ENCODE assay signal across 24 cellular contexts in genomic region chr15:60473135-60473534, GRCh38.
"Had no signal": no experiment of that assay in that cellular context is flagged by ENCODE, and none has a peak within 500 bp of the region (broad histone marks: within the 10 kb centered on the region; RNA-seq: fewer than 3 reads in every experiment).

No MANE protein-coding gene starts in this region.

- DNase-seq: dorsolateral prefrontal cortex; effector CD8-positive, alpha-beta T cell; foreskin melanocyte; heart left ventricle; hypothalamus; kidney glomerular epithelial cell; mammary epithelial cell; mucosa of descending colon; naive thymus-derived CD8-positive, alpha-beta T cell; ovary; spleen; stimulated activated CD4-positive, alpha-beta T cell treated with anti-CD3 and anti-CD28 coated beads, Interleukin-15, amount 100 ng/mL, for 24 hours; stimulated activated CD4-positive, alpha-beta T cell treated with anti-CD3 and anti-CD28 coated beads, Interleukin-1b, Interleukin-23, amount 100 ng/mL, for 48 hours; stimulated activated CD4-positive, alpha-beta T cell treated with anti-CD3 and anti-CD28 coated beads, Interleukin-4, amount 100 ng/mL, for 24 hours; stimulated activated naive B cell treated with anti-CD40 and anti-IgM and Interleukin-4, amounts not matched to agents 10 μg/mL and 1 μg/mL and 100 μg/mL, for 72 hours; stomach; substantia nigra; transverse colon had no signal

- H3K9me3 ChIP-seq: heart left ventricle, mucosa of descending colon, ovary, prostate gland, spleen, stomach, thoracic aorta, transverse colon had no signal

- FAIRE-seq: islet of Langerhans had no signal

- H3K27ac Mint-ChIP-seq: stimulated activated naive B cell treated with anti-CD40 and anti-IgM and Interleukin-4, amounts not matched to agents 10 μg/mL and 1 μg/mL and 100 μg/mL, for 72 hours had no signal

- H3K4me3 ChIP-seq: coronary artery, dorsolateral prefrontal cortex, heart left ventricle, mucosa of descending colon, ovary, prostate gland, spleen, stomach, thoracic aorta, transverse colon had no signal

- H3K36me3 ChIP-seq: ovary, prostate gland had no signal

- H3K27me3 ChIP-seq: dorsolateral prefrontal cortex, heart left ventricle, ovary, spleen, stomach, transverse colon had no signal

- H3K27me3 Mint-ChIP-seq: naive thymus-derived CD8-positive, alpha-beta T cell; stimulated activated naive B cell treated with anti-CD40 and anti-IgM and Interleukin-4, amounts not matched to agents 10 μg/mL and 1 μg/mL and 100 μg/mL, for 72 hours had no signal

- H3K4me3 Mint-ChIP-seq: stimulated activated naive B cell treated with anti-CD40 and anti-IgM and Interleukin-4, amounts not matched to agents 10 μg/mL and 1 μg/mL and 100 μg/mL, for 72 hours had no signal

- ATAC-seq: heart left ventricle; left lobe of liver; mucosa of descending colon; naive thymus-derived CD8-positive, alpha-beta T cell; sciatic nerve; stimulated activated naive B cell treated with anti-CD40 and anti-IgM and Interleukin-4, amounts not matched to agents 10 μg/mL and 1 μg/mL and 100 μg/mL, for 72 hours had no signal

- H3K9me3 Mint-ChIP-seq: naive thymus-derived CD8-positive, alpha-beta T cell; stimulated activated naive B cell treated with anti-CD40 and anti-IgM and Interleukin-4, amounts not matched to agents 10 μg/mL and 1 μg/mL and 100 μg/mL, for 72 hours had no signal

- H3K27ac ChIP-seq: coronary artery, dorsolateral prefrontal cortex, heart left ventricle, ovary, prostate gland, spleen, stomach, thoracic aorta, transverse colon had no signal
